1 cellular context compared by ENCODE assay signal in genomic region chr18:79211844-79212243, GRCh38.
TF ChIP-seq lines count a peak whose summit lies in the region.

No MANE protein-coding gene starts in this region.

TF ChIP-seq in HepG2, 621 proteins besides CTCF, POLR2A, EP300 and RAD21 (continued from another document):
- TF ChIP-seq, protein P1, sequence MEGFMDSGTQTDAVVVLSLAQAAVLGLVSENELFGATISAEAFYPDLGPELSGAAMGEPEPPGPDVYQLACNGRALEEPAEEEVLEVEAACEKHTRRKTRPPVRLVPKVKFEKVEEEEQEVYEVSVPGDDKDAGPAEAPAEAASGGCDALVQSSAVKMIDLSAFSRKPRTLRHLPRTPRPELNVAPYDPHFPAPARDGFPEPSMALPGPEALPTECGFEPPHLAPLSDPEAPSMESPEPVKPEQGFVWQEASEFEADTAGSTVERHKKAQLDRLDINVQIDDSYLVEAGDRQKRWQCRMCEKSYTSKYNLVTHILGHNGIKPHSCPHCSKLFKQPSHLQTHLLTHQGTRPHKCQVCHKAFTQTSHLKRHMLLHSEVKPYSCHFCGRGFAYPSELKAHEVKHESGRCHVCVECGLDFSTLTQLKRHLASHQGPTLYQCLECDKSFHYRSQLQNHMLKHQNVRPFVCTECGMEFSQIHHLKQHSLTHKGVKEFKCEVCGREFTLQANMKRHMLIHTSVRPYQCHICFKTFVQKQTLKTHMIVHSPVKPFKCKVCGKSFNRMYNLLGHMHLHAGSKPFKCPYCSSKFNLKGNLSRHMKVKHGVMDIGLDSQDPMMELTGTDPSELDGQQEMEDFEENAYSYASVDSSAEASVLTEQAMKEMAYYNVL (CRISPR knock-in tag; IDR thresholded peaks at IDR 0.05; ENCODE audit: borderline replicate concordance) = no peak
- TF ChIP-seq ZNF256 (CRISPR knock-in tag; conservative IDR thresholded peaks at IDR 0.05) = no peak
